1 cellular context compared by ENCODE assay signal in genomic region chr1:153566414-153567371, GRCh38.
A peak's percentile ranks its signal among the peaks of the same experiment; 100 is the strongest.
TF ChIP-seq lines count a peak whose summit lies in the region.

No MANE protein-coding gene starts in this region.

TF ChIP-seq in K562, 482 proteins besides CTCF, POLR2A, EP300 and RAD21 (continued from another document and continues in another):
- TF ChIP-seq E2F5 (CRISPR knock-in tag; IDR thresholded peaks at IDR 0.05) (no peak), GABPA (tag; conservative IDR thresholded peaks at IDR 0.05; ENCODE audit: low read depth) (peak; percentile 55), KDM5B (IDR thresholded peaks at IDR 0.05; ENCODE audit: insufficient replicate concordance, low read depth, low read length) (no peak), ZNF121 (CRISPR knock-in tag; conservative IDR thresholded peaks at IDR 0.05) (no peak), NEUROD1 (IDR thresholded peaks at IDR 0.05; ENCODE audit: borderline replicate concordance, low read depth, low read length, partially characterized antibody) (peak; percentile 83), NR2F6 (CRISPR knock-in tag; IDR thresholded peaks at IDR 0.05) (no peak), TAL1 (IDR thresholded peaks at IDR 0.05) (peak; percentile 33; the same call in 1 of the 2 replicates), HNRNPLL (IDR thresholded peaks at IDR 0.05; ENCODE audit: low read depth, low read length, poor library complexity, severe bottlenecking) (no peak), ADNP (tag; IDR thresholded peaks at IDR 0.05) (no peak), ZFP91 (CRISPR knock-in tag; IDR thresholded peaks at IDR 0.05) (no peak), PCBP1 (IDR thresholded peaks at IDR 0.05; ENCODE audit: low read depth, low read length, poor library complexity, severe bottlenecking) (no peak), ZFP1 (CRISPR knock-in tag; IDR thresholded peaks at IDR 0.05) (no peak), CREBBP (IDR thresholded peaks at IDR 0.05; ENCODE audit: low read depth, low read length) (no peak), PRMT5 (CRISPR knock-in tag; IDR thresholded peaks at IDR 0.05) (no peak), VEZF1 (CRISPR knock-in tag; IDR thresholded peaks at IDR 0.05) (peak; percentile 91), PPARD (CRISPR knock-in tag; IDR thresholded peaks at IDR 0.05) (no peak), KLF10 (CRISPR knock-in tag; IDR thresholded peaks at IDR 0.05) (no peak), MAFF (IDR thresholded peaks at IDR 0.05; ENCODE audit: low read length) (peak; percentile 9; the same call in 1 of the 2 replicates), MXD1 (CRISPR knock-in tag; IDR thresholded peaks at IDR 0.05; ENCODE audit: borderline replicate concordance, poor library complexity, severe bottlenecking) (no peak), ELF2 (CRISPR knock-in tag; IDR thresholded peaks at IDR 0.05) (no peak), NCOA1 (IDR thresholded peaks at IDR 0.05; ENCODE audit: low read depth) (peak; percentile 48; the same call in 1 of the 2 replicates), CUX1 (CRISPR knock-in tag; IDR thresholded peaks at IDR 0.05) (no peak; the same call in 1 of the 2 replicates), DLX4 (CRISPR knock-in tag; IDR thresholded peaks at IDR 0.05) (no peak), FOS (IDR thresholded peaks at IDR 0.05; ENCODE audit: extremely low read depth, insufficient read length) (peak; percentile 79), ATF2 (CRISPR knock-in tag; IDR thresholded peaks at IDR 0.05) (no peak), SLC30A9 (CRISPR knock-in tag; IDR thresholded peaks at IDR 0.05) (no peak), GATAD2A (IDR thresholded peaks at IDR 0.05) (peak; percentile 99), POLR2AphosphoS2 (IDR thresholded peaks at IDR 0.05; ENCODE audit: low read length) (no peak), ESRRB (CRISPR knock-in tag; IDR thresholded peaks at IDR 0.05; ENCODE audit: borderline replicate concordance) (no peak), ARID4B (CRISPR knock-in tag; IDR thresholded peaks at IDR 0.05) (no peak), MBD2 (IDR thresholded peaks at IDR 0.05; ENCODE audit: borderline replicate concordance, low read depth) (peak; percentile 85), RCOR1 (IDR thresholded peaks at IDR 0.05; ENCODE audit: borderline replicate concordance in 1 of 2, low read depth in 2 of 2, low read length in 2 of 2) (peak; percentile 16 to 85; a peak in 2 of 4 replicates), MCM2 (IDR thresholded peaks at IDR 0.05; ENCODE audit: low read depth) (no peak), SMARCE1 (IDR thresholded peaks at IDR 0.05) (peak; percentile 99), ZNF384 (IDR thresholded peaks at IDR 0.05; ENCODE audit: low read depth, low read length) (no peak), POLR3A (IDR thresholded peaks at IDR 0.05; ENCODE audit: borderline replicate concordance, extremely low read depth, insufficient read depth, insufficient read length) (no peak), NCOA4 (IDR thresholded peaks at IDR 0.05; ENCODE audit: partially characterized antibody) (no peak), PHB2 (IDR thresholded peaks at IDR 0.05; ENCODE audit: low read depth) (no peak), GATA2 (CRISPR knock-in tag; IDR thresholded peaks at IDR 0.05) (no peak), SP1 (CRISPR knock-in tag; IDR thresholded peaks at IDR 0.05) (peak; percentile 37; the same call in 1 of the 2 replicates), MCM3 (IDR thresholded peaks at IDR 0.05) (no peak), EGR1 (conservative IDR thresholded peaks at IDR 0.05) (peak; percentile 58), EP400 (IDR thresholded peaks at IDR 0.05) (peak; percentile 76), CREB1 (IDR thresholded peaks at IDR 0.05) (no peak), CREB1 (CRISPR knock-in tag; IDR thresholded peaks at IDR 0.05) (peak; percentile 63; the same call in 1 of the 2 replicates), MEIS2 (IDR thresholded peaks at IDR 0.05; ENCODE audit: partially characterized antibody) (no peak), ZKSCAN3 (CRISPR knock-in tag; IDR thresholded peaks at IDR 0.05) (no peak), ZMIZ1 (IDR thresholded peaks at IDR 0.05; ENCODE audit: low read depth in 2 of 2, low read length in 2 of 2) (peak in 1 of 2 experiments; percentile 46; a peak in 1 of 4 replicates)
